Comparison of ENCODE assay signal across 10 cellular contexts in the genomic region with DNA sequence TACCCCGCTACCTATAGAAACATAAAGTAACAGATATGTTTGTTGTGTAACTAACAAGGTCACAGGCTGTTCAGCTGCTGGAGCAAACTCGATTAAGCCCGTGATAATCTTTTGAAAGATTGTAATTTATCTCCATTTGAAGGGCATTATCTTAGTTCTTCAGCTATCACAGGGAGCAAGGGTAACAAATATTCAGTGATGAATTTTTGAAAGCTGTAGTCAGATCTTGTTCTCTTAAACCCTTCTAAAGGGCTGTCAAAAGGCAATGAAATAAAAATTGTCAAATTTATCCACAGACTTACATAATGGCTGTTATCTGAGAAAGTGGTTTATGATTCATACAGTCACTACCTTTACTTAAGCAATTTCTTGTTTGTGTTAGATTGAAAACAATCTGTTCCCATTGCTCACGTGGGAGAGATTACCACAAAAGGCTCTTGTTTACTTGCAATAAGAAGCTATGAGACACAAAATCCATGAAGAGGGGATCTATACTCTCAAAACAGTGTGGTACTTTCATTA.
DNase-seq lines count a peak whose midpoint lies in the region; ATAC-seq, FAIRE-seq and TF ChIP-seq lines count a peak whose summit lies in the region.
"Had no signal": no experiment of that assay in that cellular context is flagged by ENCODE, and none has a peak within 500 bp of the region (broad histone marks: within the 10 kb centered on the region; RNA-seq: fewer than 3 reads in every experiment).

No MANE protein-coding gene starts in this region.

- H3K9me3 Mint-ChIP-seq in CD14-positive monocyte = peaks cover 0 to 8% (median 3%) of the 10 kb centered on the region in 7 donors

- no peaks in the 10 kb centered on the region for H3K27me3 Mint-ChIP-seq in CD14-positive monocyte (ENCODE audit: low read depth in 3 of 3)

- H3K36me3 ChIP-seq in RWPE2 (ENCODE audit: low read depth) = no peaks in the 10 kb centered on the region
- no peaks in the 10 kb centered on the region for H3K36me3 ChIP-seq in small intestine (ENCODE audit: control insufficient read depth in 2 of 2, insufficient read depth in 2 of 2, low read length in 2 of 2)
- H3K36me3 ChIP-seq in ascending aorta = no peaks in the 10 kb centered on the region

- no peaks in the 10 kb centered on the region for H3K36me3 Mint-ChIP-seq in CD14-positive monocyte

- H3K27me3 ChIP-seq in RWPE2 (ENCODE audit: insufficient read depth, poor library complexity, severe bottlenecking) (no peaks in the 10 kb centered on the region), foreskin keratinocyte (no peaks in the 10 kb centered on the region), small intestine (ENCODE audit: control insufficient read depth in 2 of 2, insufficient read depth in 2 of 2, low read length in 2 of 2) (no peaks in the 10 kb centered on the region), ascending aorta (no peaks in the 10 kb centered on the region)
- H3K27me3 ChIP-seq: dorsolateral prefrontal cortex had no signal

- TF ChIP-seq CTCF in RWPE2 (IDR thresholded peaks at IDR 0.05; ENCODE audit: poor library complexity, severe bottlenecking) = no peak
- TF ChIP-seq CTCF in foreskin keratinocyte (conservative IDR thresholded peaks at IDR 0.05) = no peak
- no peak for TF ChIP-seq CTCF in ascending aorta (IDR thresholded peaks at IDR 0.05)
- TF ChIP-seq CTCF in CD14-positive monocyte (IDR thresholded peaks at IDR 0.05) = no peak

- no peak overlapping the region for H3K4me3 Mint-ChIP-seq in CD14-positive monocyte

- no peak overlapping the region for H3K27ac Mint-ChIP-seq in CD14-positive monocyte

- FAIRE-seq in small intestine (lab: Jason Lieb, UNC) (no peak), H54 (lab: Jason Lieb, UNC) (no peak)

- TF ChIP-seq POLR2A in H54 (IDR thresholded peaks at IDR 0.05; ENCODE audit: low read depth, low read length) = no peak

- WGBS in small intestine, 3 donors = 9 to 55% (median 24%) methylated on average over 4 of the region's 4 CpGs

- intact Hi-C loops in ascending aorta (cut with DNase I) = no loop called here
- intact Hi-C loops in CD14-positive monocyte (cut with micrococcal nuclease) = no loop called here

- peaks cover 15% of the 10 kb centered on the region for H3K4me1 Mint-ChIP-seq in CD14-positive monocyte

- H3K9me3 ChIP-seq in RWPE2 (ENCODE audit: severe bottlenecking) = peaks cover under 1% of the 10 kb centered on the region
- H3K9me3 ChIP-seq in small intestine (ENCODE audit: control insufficient read depth, low read depth) = no peaks in the 10 kb centered on the region
- no peaks in the 10 kb centered on the region for H3K9me3 ChIP-seq in ascending aorta

- no peak overlapping the region for H3K27ac ChIP-seq in RWPE2 (ENCODE audit: poor library complexity, severe bottlenecking)
- H3K27ac ChIP-seq in foreskin keratinocyte = no peak overlapping the region
- H3K27ac ChIP-seq in small intestine (ENCODE audit: low read depth in 1 of 2, low read length in 1 of 2) = no peak overlapping the region
- no peak overlapping the region for H3K27ac ChIP-seq in ascending aorta

- H3K4me3 ChIP-seq in RWPE2 (ENCODE audit: severe bottlenecking) (no peak overlapping the region), small intestine (ENCODE audit: low read depth in 1 of 2, low read length in 2 of 2) (no peak overlapping the region), ascending aorta (no peak overlapping the region)

- ATAC-seq in RWPE2 (ENCODE audit: low read depth) = peak; percentile 91
- ATAC-seq in foreskin keratinocyte = peak; percentile 44

- peaks cover 14% of the 10 kb centered on the region for H3K4me1 ChIP-seq in RWPE2 (ENCODE audit: insufficient read depth, poor library complexity, severe bottlenecking)
- H3K4me1 ChIP-seq in foreskin keratinocyte = peaks cover 5% of the 10 kb centered on the region
- H3K4me1 ChIP-seq in small intestine (ENCODE audit: control insufficient read depth in 2 of 2, insufficient read depth in 1 of 2, low read depth in 1 of 2, low read length in 1 of 2) = peaks cover 0 to 2% of the 10 kb centered on the region in 2 donors
- peaks cover 0 to 2% of the 10 kb centered on the region in 2 donors for H3K4me1 ChIP-seq in ascending aorta

- peak; percentile 47 for DNase-seq in HPDE6-E6E7 (ENCODE audit: extremely low spot score)
- no peak for DNase-seq in RWPE2 (ENCODE audit: low spot score)
- peak; percentile 38 to 58 for DNase-seq in foreskin keratinocyte
- peak; percentile 71 for DNase-seq in small intestine
- DNase-seq in H54 (ENCODE audit: insufficient read length, low spot score) = no peak
- no peak for DNase-seq in ascending aorta (ENCODE audit: low spot score in 2 of 2)
- DNase-seq in CD14-positive monocyte (ENCODE audit: low spot score) = no peak
- DNase-seq: dorsolateral prefrontal cortex; GOT3; stimulated activated CD4-positive, alpha-beta T cell treated with anti-CD3 and anti-CD28 coated beads, Interleukin-2, amount 100 ng/mL, for 24 hours had no signal

Comparison
In these comparisons a context has a peak if more than half of its experiments do, and no peak if none do; other contexts are left out.
1. DNase-seq: peak in HPDE6-E6E7 (single experiment), foreskin keratinocyte (2 of 2) and small intestine (single experiment); none in RWPE2 (single experiment), H54 (single experiment), ascending aorta (0 of 2) and CD14-positive monocyte (single experiment).